Comparison of ENCODE assay signal across 12 cellular contexts in genomic region chr3:98536456-98537017, GRCh38. TPM values are rescaled to one million over a fixed set of nuclear protein-coding genes. Genes with fewer than 3 reads are reported as not detected.
DNase-seq lines count a peak whose midpoint lies in the region; ATAC-seq and TF ChIP-seq lines count a peak whose summit lies in the region.
"Had no signal": no experiment of that assay in that cellular context is flagged by ENCODE, and none has a peak within 500 bp of the region (broad histone marks: within the 10 kb centered on the region; RNA-seq: fewer than 3 reads in every experiment).

No MANE protein-coding gene starts in this region.

- no peaks in the 10 kb centered on the region for H3K27me3 ChIP-seq in HCT116 (ENCODE audit: insufficient read depth, low read length)
- H3K27me3 ChIP-seq: heart left ventricle, sigmoid colon had no signal

- CTCF ChIA-PET in HCT116 (lab: Charles Lee): no interaction called here

- H3K9me3 Mint-ChIP-seq in activated T-cell treated with anti-CD3 and anti-CD28 coated beads, Interleukin-2, amount 50 U/mL, for 4 hours: no peaks in the 10 kb centered on the region
- no peaks in the 10 kb centered on the region for H3K9me3 Mint-ChIP-seq in stimulated activated naive B cell treated with anti-CD40 and anti-IgM and Interleukin-4, amounts not matched to agents 10 μg/mL and 1 μg/mL and 100 μg/mL, for 72 hours
- no peaks in the 10 kb centered on the region for H3K9me3 Mint-ChIP-seq in immature natural killer cell

- H3K27ac ChIP-seq in HCT116 (ENCODE audit: low read depth, low read length): peak overlapping the region; percentile 91
- H3K27ac ChIP-seq: heart left ventricle, sigmoid colon, thoracic aorta had no signal

- no peaks in the 10 kb centered on the region for H3K9me3 ChIP-seq in HCT116 (ENCODE audit: control insufficient read depth in 1 of 2, insufficient read depth in 1 of 2, low read depth in 1 of 2, low read length in 2 of 2)
- H3K9me3 ChIP-seq: sigmoid colon, thoracic aorta had no signal

- no peaks in the 10 kb centered on the region for H3K27me3 Mint-ChIP-seq in activated T-cell treated with anti-CD3 and anti-CD28 coated beads, Interleukin-2, amount 50 U/mL, for 4 hours (ENCODE audit: low read depth)
- peaks cover 4 to 7% of the 10 kb centered on the region in 2 donors for H3K27me3 Mint-ChIP-seq in stimulated activated naive B cell treated with anti-CD40 and anti-IgM and Interleukin-4, amounts not matched to agents 10 μg/mL and 1 μg/mL and 100 μg/mL, for 72 hours
- H3K27me3 Mint-ChIP-seq in immature natural killer cell (ENCODE audit: low read depth in 3 of 3): peaks cover 0 to 8% (median 2%) of the 10 kb centered on the region in 3 donors

- no peak for TF ChIP-seq POLR2A in HCT116 (IDR thresholded peaks at IDR 0.05; ENCODE audit: borderline replicate concordance, extremely low read depth, insufficient read depth, insufficient read length)

- H3K79me2 ChIP-seq in HCT116 (ENCODE audit: insufficient read depth, low read length): peaks cover 59% of the 10 kb centered on the region

- no peaks in the 10 kb centered on the region for H4K20me1 ChIP-seq in HCT116 (ENCODE audit: insufficient read depth)

- TF ChIP-seq RAD21 in HCT116 (IDR thresholded peaks at IDR 0.05; ENCODE audit: low read depth): no peak

- POLR2A ChIA-PET in HCT116 (lab: Charles Lee): interaction anchor here (0.7 to 3.0 kb wide), 6 partner anchors 14 to 29 kb away, joined by 4 to 17 read pairs (median 6); partner anchors contain the start of gene CLDND1

- H3K36me3 ChIP-seq in HCT116 (ENCODE audit: control insufficient read depth in 1 of 2, insufficient read depth in 2 of 2, low read length in 2 of 2): no peaks in the 10 kb centered on the region
- H3K36me3 ChIP-seq: heart left ventricle, sigmoid colon, thoracic aorta had no signal

- peak overlapping the region; percentile 14 for H3K27ac Mint-ChIP-seq in stimulated activated naive B cell treated with anti-CD40 and anti-IgM and Interleukin-4, amounts not matched to agents 10 μg/mL and 1 μg/mL and 100 μg/mL, for 72 hours
- H3K27ac Mint-ChIP-seq in immature natural killer cell: no peak overlapping the region

- no peaks in the 10 kb centered on the region for H3K36me3 Mint-ChIP-seq in activated T-cell treated with anti-CD3 and anti-CD28 coated beads, Interleukin-2, amount 50 U/mL, for 4 hours (ENCODE audit: insufficient read depth)
- H3K36me3 Mint-ChIP-seq in stimulated activated naive B cell treated with anti-CD40 and anti-IgM and Interleukin-4, amounts not matched to agents 10 μg/mL and 1 μg/mL and 100 μg/mL, for 72 hours: no peaks in the 10 kb centered on the region
- no peaks in the 10 kb centered on the region for H3K36me3 Mint-ChIP-seq in immature natural killer cell

- TSS peak; percentile 38 for BruUV-seq in HCT116 (replicated peaks; lab: Mats Ljungman, UMichigan)

- H3K4me1 ChIP-seq in HCT116 (ENCODE audit: control insufficient read depth in 1 of 2, insufficient read depth in 2 of 2, low read length in 2 of 2): peaks cover 76 to 91% of the 10 kb centered on the region in 2 experiments
- H3K4me1 ChIP-seq: heart left ventricle, sigmoid colon had no signal

- H3K4me3 ChIP-seq in HCT116 (replicated peaks in 1 of 2; ENCODE audit: low read depth in 1 of 2, low read length in 2 of 2): peak overlapping the region; percentile 23 to 27
- no peak overlapping the region for H3K4me3 ChIP-seq in foreskin fibroblast (ENCODE audit: low read depth in 1 of 2, low read length in 2 of 2)
- H3K4me3 ChIP-seq: heart left ventricle, sigmoid colon, thoracic aorta had no signal

- H3K4me2 ChIP-seq in HCT116 (ENCODE audit: low read length): peak overlapping the region; percentile 56

- intact Hi-C loops in HCT116 (cut with micrococcal nuclease): no loop called here

- H3K9me2 ChIP-seq in HCT116 (ENCODE audit: insufficient read depth): no peaks in the 10 kb centered on the region

- no peak for TF ChIP-seq CTCF in HCT116 (IDR thresholded peaks at IDR 0.05 in 2 of 3, conservative IDR thresholded peaks at IDR 0.05 in 1 of 3; ENCODE audit: borderline replicate concordance in 1 of 3, insufficient read depth in 1 of 3, low read depth in 2 of 3, low read length in 2 of 3)
- TF ChIP-seq CTCF in foreskin fibroblast (IDR thresholded peaks at IDR 0.05; ENCODE audit: low read depth, low read length): no peak

- RAD21 ChIA-PET in HCT116 (lab: Charles Lee; ENCODE audit: low non-redundant PET in 1 of 2, low total read pairs in 2 of 2, uncharacterized antibody in 2 of 2, unreplicated experiment in 2 of 2): no interaction called here

- peaks cover 31% of the 10 kb centered on the region for H3K4me1 Mint-ChIP-seq in activated T-cell treated with anti-CD3 and anti-CD28 coated beads, Interleukin-2, amount 50 U/mL, for 4 hours (ENCODE audit: low read depth)
- peaks cover 5% of the 10 kb centered on the region in 2 donors for H3K4me1 Mint-ChIP-seq in stimulated activated naive B cell treated with anti-CD40 and anti-IgM and Interleukin-4, amounts not matched to agents 10 μg/mL and 1 μg/mL and 100 μg/mL, for 72 hours
- peaks cover 8 to 12% of the 10 kb centered on the region in 2 donors for H3K4me1 Mint-ChIP-seq in immature natural killer cell

- DNase-seq in activated T-cell treated with anti-CD3 and anti-CD28 coated beads, Interleukin-2, amount 50 U/mL, for 4 hours: no peak
- no peak for DNase-seq in activated T-cell treated with anti-CD3 and anti-CD28 coated beads, Interleukin-2, amount 50 U/mL, for 48 hours
- no peak for DNase-seq in HCT116 (ENCODE audit: low read depth, low spot score)
- DNase-seq in stimulated activated naive B cell treated with anti-CD40 and anti-IgM and Interleukin-4, amounts not matched to agents 10 μg/mL and 1 μg/mL and 100 μg/mL, for 72 hours: no peak
- no peak for DNase-seq in immature natural killer cell
- no peak for DNase-seq in SW480 (ENCODE audit: low spot score)
- DNase-seq in foreskin fibroblast: no peak
- DNase-seq: heart left ventricle, Right ventricle myocardium superior, sigmoid colon had no signal

- H3K9ac ChIP-seq in HCT116 (ENCODE audit: low read length): peak overlapping the region; percentile 59

- no peak overlapping the region for H2AFZ ChIP-seq in HCT116 (ENCODE audit: low read depth, low read length, poor library complexity, severe bottlenecking)

- peak overlapping the region; percentile 63 for H3K4me3 Mint-ChIP-seq in activated T-cell treated with anti-CD3 and anti-CD28 coated beads, Interleukin-2, amount 50 U/mL, for 4 hours
- H3K4me3 Mint-ChIP-seq in stimulated activated naive B cell treated with anti-CD40 and anti-IgM and Interleukin-4, amounts not matched to agents 10 μg/mL and 1 μg/mL and 100 μg/mL, for 72 hours: peak overlapping the region in 1 of 2 donors; percentile 21
- H3K4me3 Mint-ChIP-seq in immature natural killer cell: no peak overlapping the region

- ATAC-seq in activated T-cell treated with anti-CD3 and anti-CD28 coated beads, Interleukin-2, amount 50 U/mL, for 4 hours: peak; percentile 82 to 84
- ATAC-seq in HCT116 (peak; percentile 39), HG03575 (IDR thresholded peaks at IDR 0.05; ENCODE audit: extremely low read depth, insufficient number of reproducible peaks, low FRiP score, unreplicated experiment) (peak; percentile 66)
- peak; percentile 93 to 94 for ATAC-seq in stimulated activated naive B cell treated with anti-CD40 and anti-IgM and Interleukin-4, amounts not matched to agents 10 μg/mL and 1 μg/mL and 100 μg/mL, for 72 hours (replicated peaks)
- ATAC-seq: heart left ventricle had no signal

TF ChIP-seq in HCT116, 20 proteins besides CTCF, POLR2A, EP300 and RAD21 (continues in another document):
- TF ChIP-seq CBX3 (IDR thresholded peaks at IDR 0.05; ENCODE audit: low read depth) (0 out of 2 replicates have a peak, but pooled peaks have one; percentile 36), EGR1 (IDR thresholded peaks at IDR 0.05; ENCODE audit: low read depth) (no peak), FOSL1 (IDR thresholded peaks at IDR 0.05; ENCODE audit: low read depth) (peak; percentile 52), SP1 (IDR thresholded peaks at IDR 0.05; ENCODE audit: low read depth) (peak; percentile 62; the same call in 1 of the 2 replicates), POLR2AphosphoS5 (IDR thresholded peaks at IDR 0.05; ENCODE audit: low read depth, low read length) (0 out of 2 replicates have a peak, but pooled peaks have one; percentile 27), TCF7L2 (IDR thresholded peaks at IDR 0.05; ENCODE audit: borderline replicate concordance, extremely low read depth, insufficient read depth, insufficient read length) (no peak)
- TF ChIP-seq, protein P1, sequence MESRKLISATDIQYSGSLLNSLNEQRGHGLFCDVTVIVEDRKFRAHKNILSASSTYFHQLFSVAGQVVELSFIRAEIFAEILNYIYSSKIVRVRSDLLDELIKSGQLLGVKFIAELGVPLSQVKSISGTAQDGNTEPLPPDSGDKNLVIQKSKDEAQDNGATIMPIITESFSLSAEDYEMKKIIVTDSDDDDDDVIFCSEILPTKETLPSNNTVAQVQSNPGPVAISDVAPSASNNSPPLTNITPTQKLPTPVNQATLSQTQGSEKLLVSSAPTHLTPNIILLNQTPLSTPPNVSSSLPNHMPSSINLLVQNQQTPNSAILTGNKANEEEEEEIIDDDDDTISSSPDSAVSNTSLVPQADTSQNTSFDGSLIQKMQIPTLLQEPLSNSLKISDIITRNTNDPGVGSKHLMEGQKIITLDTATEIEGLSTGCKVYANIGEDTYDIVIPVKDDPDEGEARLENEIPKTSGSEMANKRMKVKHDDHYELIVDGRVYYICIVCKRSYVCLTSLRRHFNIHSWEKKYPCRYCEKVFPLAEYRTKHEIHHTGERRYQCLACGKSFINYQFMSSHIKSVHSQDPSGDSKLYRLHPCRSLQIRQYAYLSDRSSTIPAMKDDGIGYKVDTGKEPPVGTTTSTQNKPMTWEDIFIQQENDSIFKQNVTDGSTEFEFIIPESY (IDR thresholded peaks at IDR 0.05; ENCODE audit: extremely low read depth, insufficient replicate concordance, low read length): no peak

RNA-seq across cellular contexts. Expression of gene GPR15, which starts 4.8 kb away (rescaled TPM):
- total RNA-seq in activated T-cell treated with anti-CD3 and anti-CD28 coated beads, Interleukin-2, amount 50 U/mL, for 4 hours: 1 to 10 TPM; 1.4 to 2.0 (median 1.5) TPM
- 1.1 TPM for total RNA-seq in HCT116 (2021; ENCODE audit: unreplicated experiment)
- 1.1 and 1.6 TPM in 2 replicates for polyA plus RNA-seq in HCT116 (2012)
- polyA plus RNA-seq in immature natural killer cell: 1 to 10 TPM in 1 of 3 donors, under 1 TPM in 1, not detected in 1; 0.45 to 1.2 TPM
- total RNA-seq: heart left ventricle, Right ventricle myocardium superior, thoracic aorta had no signal
- polyA plus RNA-seq: heart left ventricle had no signal

RNA-seq across cellular contexts. Expression of gene CLDND1, which starts 13.8 kb away (rescaled TPM):
- 100 to 1,000 TPM; 222 to 249 (median 241) TPM for total RNA-seq in activated T-cell treated with anti-CD3 and anti-CD28 coated beads, Interleukin-2, amount 50 U/mL, for 4 hours
- 472 TPM for total RNA-seq in HCT116 (2021; ENCODE audit: unreplicated experiment)
- polyA plus RNA-seq in HCT116 (2012): 307 and 351 TPM in 2 replicates
- 100 to 1,000 TPM in 2 of 3 donors, 10 to 100 TPM in 1; 85.9 to 141 (median 115) TPM for polyA plus RNA-seq in immature natural killer cell

RNA-seq across cellular contexts. Expression of gene OR5K2, which starts 39.1 kb away (rescaled TPM):
- not detected for total RNA-seq in activated T-cell treated with anti-CD3 and anti-CD28 coated beads, Interleukin-2, amount 50 U/mL, for 4 hours
- total RNA-seq in HCT116 (2021; ENCODE audit: unreplicated experiment): not detected
- not detected in 2 replicates for polyA plus RNA-seq in HCT116 (2012)
- not detected for polyA plus RNA-seq in immature natural killer cell
- total RNA-seq: heart left ventricle, Right ventricle myocardium superior, sigmoid colon, thoracic aorta had no signal
- polyA plus RNA-seq: heart left ventricle, sigmoid colon had no signal

RNA-seq across cellular contexts. Expression of gene CPOX, which starts 56.9 kb away (rescaled TPM):
- 10 to 100 TPM; 46.0 to 50.0 (median 48.5) TPM for total RNA-seq in activated T-cell treated with anti-CD3 and anti-CD28 coated beads, Interleukin-2, amount 50 U/mL, for 4 hours
- total RNA-seq in HCT116 (2021; ENCODE audit: unreplicated experiment): 353 TPM
- polyA plus RNA-seq in HCT116 (2012): 117 and 129 TPM in 2 replicates
- polyA plus RNA-seq in immature natural killer cell: 1 to 10 TPM in 2 of 3 donors, not detected in 1; 2.4 to 4.4 TPM

Comparison
In these comparisons a context has a peak if more than half of its experiments do, and no peak if none do; other contexts are left out.
1. ATAC-seq: peak in every context shown above with its lines; median percentile 94 in stimulated activated naive B cell treated with anti-CD40 and anti-IgM and Interleukin-4, amounts not matched to agents 10 μg/mL and 1 μg/mL and 100 μg/mL, for 72 hours; 83 in activated T-cell treated with anti-CD3 and anti-CD28 coated beads, Interleukin-2, amount 50 U/mL, for 4 hours; 66 in HG03575; 39 in HCT116.
2. H3K4me3 ChIP-seq: peak in HCT116 (2 of 2); none in foreskin fibroblast (0 of 2).